Comparison of ENCODE assay signal across 1 cellular context in genomic region chr11:110376711-110377324, GRCh38.
TF ChIP-seq lines count a peak whose summit lies in the region.

No MANE protein-coding gene starts in this region.

TF ChIP-seq in HepG2, 621 proteins besides CTCF, POLR2A, EP300 and RAD21 (continued from another document):
- TF ChIP-seq HDAC1 (CRISPR knock-in tag; IDR thresholded peaks at IDR 0.05) (peak; percentile 72; the same call in 1 of the 2 replicates), NR3C1 (CRISPR knock-in tag; IDR thresholded peaks at IDR 0.05) (no peak), ZMYM4 (CRISPR knock-in tag; IDR thresholded peaks at IDR 0.05) (peak; percentile 63; the same call in 1 of the 2 replicates), SMARCC2 (IDR thresholded peaks at IDR 0.05) (no peak), DDIT3 (CRISPR knock-in tag; IDR thresholded peaks at IDR 0.05) (no peak), FOXA3 (CRISPR knock-in tag; IDR thresholded peaks at IDR 0.05) (peak; percentile 19; the same call in 1 of the 2 replicates), ATF7 (IDR thresholded peaks at IDR 0.05) (no peak), ATF7 (CRISPR knock-in tag; IDR thresholded peaks at IDR 0.05) (no peak), STAG1 (CRISPR knock-in tag; IDR thresholded peaks at IDR 0.05) (peak; percentile 74), ZNF230 (CRISPR knock-in tag; IDR thresholded peaks at IDR 0.05) (no peak), ATF3 (CRISPR knock-in tag; IDR thresholded peaks at IDR 0.05) (no peak), TFAP4 (IDR thresholded peaks at IDR 0.05; ENCODE audit: borderline replicate concordance, low read depth) (peak; percentile 97), MTA3 (CRISPR knock-in tag; IDR thresholded peaks at IDR 0.05) (no peak), ZNF207 (IDR thresholded peaks at IDR 0.05; ENCODE audit: borderline replicate concordance) (no peak), CSRNP2 (CRISPR knock-in tag; conservative IDR thresholded peaks at IDR 0.05; ENCODE audit: low read depth) (no peak), KDM5A (IDR thresholded peaks at IDR 0.05; ENCODE audit: borderline replicate concordance, low read length) (peak; percentile 60; the same call in 1 of the 2 replicates), TGIF2 (CRISPR knock-in tag; IDR thresholded peaks at IDR 0.05) (peak; percentile 100), SIN3A (IDR thresholded peaks at IDR 0.05; ENCODE audit: borderline replicate concordance, low read depth, low read length) (peak; percentile 94), SALL1 (CRISPR knock-in tag; IDR thresholded peaks at IDR 0.05) (peak; percentile 31; the same call in 1 of the 2 replicates), PAXIP1 (CRISPR knock-in tag; conservative IDR thresholded peaks at IDR 0.05) (0 out of 2 replicates have a peak, but pooled peaks have one; percentile 23), ZBTB40 (IDR thresholded peaks at IDR 0.05) (no peak), ZBTB40 (CRISPR knock-in tag; IDR thresholded peaks at IDR 0.05) (no peak), HOXA5 (CRISPR knock-in tag; IDR thresholded peaks at IDR 0.05) (no peak)
- TF ChIP-seq, protein P1, sequence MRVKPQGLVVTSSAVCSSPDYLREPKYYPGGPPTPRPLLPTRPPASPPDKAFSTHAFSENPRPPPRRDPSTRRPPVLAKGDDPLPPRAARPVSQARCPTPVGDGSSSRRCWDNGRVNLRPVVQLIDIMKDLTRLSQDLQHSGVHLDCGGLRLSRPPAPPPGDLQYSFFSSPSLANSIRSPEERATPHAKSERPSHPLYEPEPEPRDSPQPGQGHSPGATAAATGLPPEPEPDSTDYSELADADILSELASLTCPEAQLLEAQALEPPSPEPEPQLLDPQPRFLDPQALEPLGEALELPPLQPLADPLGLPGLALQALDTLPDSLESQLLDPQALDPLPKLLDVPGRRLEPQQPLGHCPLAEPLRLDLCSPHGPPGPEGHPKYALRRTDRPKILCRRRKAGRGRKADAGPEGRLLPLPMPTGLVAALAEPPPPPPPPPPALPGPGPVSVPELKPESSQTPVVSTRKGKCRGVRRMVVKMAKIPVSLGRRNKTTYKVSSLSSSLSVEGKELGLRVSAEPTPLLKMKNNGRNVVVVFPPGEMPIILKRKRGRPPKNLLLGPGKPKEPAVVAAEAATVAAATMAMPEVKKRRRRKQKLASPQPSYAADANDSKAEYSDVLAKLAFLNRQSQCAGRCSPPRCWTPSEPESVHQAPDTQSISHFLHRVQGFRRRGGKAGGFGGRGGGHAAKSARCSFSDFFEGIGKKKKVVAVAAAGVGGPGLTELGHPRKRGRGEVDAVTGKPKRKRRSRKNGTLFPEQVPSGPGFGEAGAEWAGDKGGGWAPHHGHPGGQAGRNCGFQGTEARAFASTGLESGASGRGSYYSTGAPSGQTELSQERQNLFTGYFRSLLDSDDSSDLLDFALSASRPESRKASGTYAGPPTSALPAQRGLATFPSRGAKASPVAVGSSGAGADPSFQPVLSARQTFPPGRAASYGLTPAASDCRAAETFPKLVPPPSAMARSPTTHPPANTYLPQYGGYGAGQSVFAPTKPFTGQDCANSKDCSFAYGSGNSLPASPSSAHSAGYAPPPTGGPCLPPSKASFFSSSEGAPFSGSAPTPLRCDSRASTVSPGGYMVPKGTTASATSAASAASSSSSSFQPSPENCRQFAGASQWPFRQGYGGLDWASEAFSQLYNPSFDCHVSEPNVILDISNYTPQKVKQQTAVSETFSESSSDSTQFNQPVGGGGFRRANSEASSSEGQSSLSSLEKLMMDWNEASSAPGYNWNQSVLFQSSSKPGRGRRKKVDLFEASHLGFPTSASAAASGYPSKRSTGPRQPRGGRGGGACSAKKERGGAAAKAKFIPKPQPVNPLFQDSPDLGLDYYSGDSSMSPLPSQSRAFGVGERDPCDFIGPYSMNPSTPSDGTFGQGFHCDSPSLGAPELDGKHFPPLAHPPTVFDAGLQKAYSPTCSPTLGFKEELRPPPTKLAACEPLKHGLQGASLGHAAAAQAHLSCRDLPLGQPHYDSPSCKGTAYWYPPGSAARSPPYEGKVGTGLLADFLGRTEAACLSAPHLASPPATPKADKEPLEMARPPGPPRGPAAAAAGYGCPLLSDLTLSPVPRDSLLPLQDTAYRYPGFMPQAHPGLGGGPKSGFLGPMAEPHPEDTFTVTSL (CRISPR knock-in tag; IDR thresholded peaks at IDR 0.05; ENCODE audit: borderline replicate concordance) = 0 out of 2 replicates have a peak, but pooled peaks have one; percentile 13
- TF ChIP-seq, protein P2, sequence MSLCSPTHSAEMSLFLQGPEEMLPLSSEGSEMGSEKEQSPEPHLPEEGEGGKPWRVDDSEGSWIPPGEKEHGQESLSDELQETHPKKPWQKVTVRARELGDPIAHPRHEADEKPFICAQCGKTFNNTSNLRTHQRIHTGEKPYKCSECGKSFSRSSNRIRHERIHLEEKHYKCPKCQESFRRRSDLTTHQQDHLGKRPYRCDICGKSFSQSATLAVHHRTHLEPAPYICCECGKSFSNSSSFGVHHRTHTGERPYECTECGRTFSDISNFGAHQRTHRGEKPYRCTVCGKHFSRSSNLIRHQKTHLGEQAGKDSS (CRISPR knock-in tag; IDR thresholded peaks at IDR 0.05; ENCODE audit: borderline replicate concordance, low read depth) = no peak
